Comparison of ENCODE assay signal across 2 cellular contexts in the genomic region with DNA sequence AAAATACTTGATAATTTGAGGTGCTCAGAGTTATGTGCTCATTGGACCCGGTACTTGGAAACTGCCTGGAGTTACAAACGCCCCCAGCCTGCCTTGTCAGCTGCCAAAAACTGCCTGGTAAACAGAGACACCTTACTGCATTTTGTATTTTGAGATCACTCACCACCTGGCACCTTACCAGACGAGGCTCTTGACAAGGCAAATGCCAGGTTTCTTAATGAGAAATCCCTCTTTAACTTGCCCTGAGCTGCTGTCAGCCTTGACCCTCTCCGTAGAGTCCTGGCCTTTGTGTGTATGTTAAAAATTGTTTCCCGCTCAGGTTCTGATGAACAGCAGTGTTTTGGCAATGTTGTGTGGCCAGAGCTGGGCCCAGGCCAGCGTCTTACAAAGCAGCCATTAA.
TF ChIP-seq lines count a peak whose summit lies in the region.

No MANE protein-coding gene starts in this region.

TF ChIP-seq in liver, 16 proteins besides CTCF, POLR2A, EP300 and RAD21:
- no peak for TF ChIP-seq FOXA1 (IDR thresholded peaks at IDR 0.05)
- TF ChIP-seq RXRA (IDR thresholded peaks at IDR 0.05), result peak in 1 of 2 donors; percentile 17
- no peak for TF ChIP-seq HNF4G (IDR thresholded peaks at IDR 0.05)
- peak in 1 of 2 donors; percentile 9 for TF ChIP-seq HNF4A (conservative IDR thresholded peaks at IDR 0.05)
- no peak for TF ChIP-seq ZBTB33 (IDR thresholded peaks at IDR 0.05)
- TF ChIP-seq JUND (IDR thresholded peaks at IDR 0.05), result no peak
- no peak for TF ChIP-seq TAF1 (conservative IDR thresholded peaks at IDR 0.05)
- TF ChIP-seq MAX (IDR thresholded peaks at IDR 0.05), result no peak
- TF ChIP-seq SP1 (IDR thresholded peaks at IDR 0.05), result no peak
- no peak for TF ChIP-seq ATF3 (IDR thresholded peaks at IDR 0.05)
- no peak for TF ChIP-seq EGR1 (IDR thresholded peaks at IDR 0.05; ENCODE audit: low read depth in 2 of 2)
- TF ChIP-seq NR2F2 (IDR thresholded peaks at IDR 0.05), result no peak
- TF ChIP-seq REST (IDR thresholded peaks at IDR 0.05), result no peak

TF ChIP-seq in HepG2, 621 proteins besides CTCF, POLR2A, EP300 and RAD21:
- TF ChIP-seq ZNF772 (CRISPR knock-in tag; IDR thresholded peaks at IDR 0.05), result no peak
- no peak for TF ChIP-seq STAT5B (CRISPR knock-in tag; IDR thresholded peaks at IDR 0.05)
- no peak for TF ChIP-seq TBP (CRISPR knock-in tag; IDR thresholded peaks at IDR 0.05)
- no peak for TF ChIP-seq ATF1 (CRISPR knock-in tag; IDR thresholded peaks at IDR 0.05)
- no peak for TF ChIP-seq ZNF430 (CRISPR knock-in tag; IDR thresholded peaks at IDR 0.05)
- no peak for TF ChIP-seq ZNF678 (CRISPR knock-in tag; IDR thresholded peaks at IDR 0.05)
- TF ChIP-seq ZMAT5 (CRISPR knock-in tag; IDR thresholded peaks at IDR 0.05; ENCODE audit: borderline replicate concordance, low read depth), result no peak
- no peak for TF ChIP-seq DNMT1 (CRISPR knock-in tag; IDR thresholded peaks at IDR 0.05)
- TF ChIP-seq ZNF317 (CRISPR knock-in tag; IDR thresholded peaks at IDR 0.05), result no peak
- TF ChIP-seq BRCA1 (CRISPR knock-in tag; IDR thresholded peaks at IDR 0.05), result no peak
- TF ChIP-seq TEF (CRISPR knock-in tag; IDR thresholded peaks at IDR 0.05), result no peak
- TF ChIP-seq TARDBP (CRISPR knock-in tag; IDR thresholded peaks at IDR 0.05), result no peak
- no peak for TF ChIP-seq ZNF619 (CRISPR knock-in tag; IDR thresholded peaks at IDR 0.05)
